In the genomic region with DNA sequence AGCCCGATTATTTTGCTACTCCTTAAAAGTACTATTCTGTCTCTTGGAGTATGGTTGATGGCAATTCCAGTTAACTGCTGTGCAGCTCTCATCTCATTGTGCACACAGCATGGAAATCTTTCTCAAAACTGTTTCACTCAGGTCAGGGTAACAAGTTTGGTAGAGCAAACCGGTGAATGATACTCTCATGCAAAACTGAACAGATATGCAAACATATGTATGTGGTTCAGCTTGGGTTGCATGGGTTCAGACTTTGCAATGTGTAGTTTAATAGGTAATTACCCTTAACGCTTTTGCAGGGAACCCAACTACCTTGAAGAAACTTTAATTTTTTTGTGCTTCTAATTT, we compare ENCODE assay signal across 8 cellular contexts. TPM values are rescaled to one million over a fixed set of nuclear protein-coding genes. Genes with fewer than 3 reads are reported as not detected.
DNase-seq lines count a peak whose midpoint lies in the region; ATAC-seq and TF ChIP-seq lines count a peak whose summit lies in the region.

No MANE protein-coding gene starts in this region.

- ATAC-seq in HCT116 (no peak), memory B cell (ENCODE audit: low read depth) (no peak)

- DNase-seq in A673 (ENCODE audit: low spot score) (peak; percentile 23), HCT116 (ENCODE audit: low read depth, low spot score) (no peak), astrocyte of the cerebellum (ENCODE audit: low read depth) (no peak), memory B cell (ENCODE audit: low spot score in 2 of 2) (no peak), activated gamma-delta T cell (lab: John Stamatoyannopoulos, UW) (no peak), pons (ENCODE audit: low spot score) (no peak), inferior parietal cortex (ENCODE audit: extremely low spot score) (no peak)
- no peak for DNase-seq in stimulated activated CD4-positive, alpha-beta T cell treated with anti-CD3 and anti-CD28 coated beads, Interleukin-4, amount 100 ng/mL, for 1 hour

- peak overlapping the region; percentile 90 for H3K4me2 ChIP-seq in HCT116 (ENCODE audit: low read length)

- no peak overlapping the region for H3K27ac Mint-ChIP-seq in memory B cell

- H4K20me1 ChIP-seq in HCT116 (ENCODE audit: insufficient read depth): peaks cover 4% of the 10 kb centered on the region; the same call in 1 of the 2 replicates

- no peak for TF ChIP-seq RAD21 in HCT116 (IDR thresholded peaks at IDR 0.05; ENCODE audit: low read depth)

- H3K36me3 ChIP-seq in A673 (ENCODE audit: insufficient read depth, low read length, poor library complexity, severe bottlenecking) (peaks cover 31% of the 10 kb centered on the region), HCT116 (ENCODE audit: control insufficient read depth in 1 of 2, insufficient read depth in 2 of 2, low read length in 2 of 2) (peaks cover 15 to 17% of the 10 kb centered on the region in 2 experiments)

- H3K4me3 ChIP-seq in A673 (ENCODE audit: low read depth, low read length, poor library complexity, severe bottlenecking): peak overlapping the region; percentile 82
- peak overlapping the region; percentile 91 for H3K4me3 ChIP-seq in HCT116 (replicated peaks in 1 of 2; ENCODE audit: low read depth in 1 of 2, low read length in 2 of 2)
- H3K4me3 ChIP-seq in astrocyte of the cerebellum (ENCODE audit: low read depth, low read length): peak overlapping the region; percentile 94

- CTCF ChIA-PET in A673 (lab: Charles Lee) (interaction anchor here (0.5 to 2.7 kb wide), 2 partner anchors 73 to 79 kb away, joined by 4 to 14 read pairs; no protein-coding TSS in a partner anchor), HCT116 (lab: Charles Lee) (interaction anchor here (0.9 to 1.0 kb wide), 2 partner anchors 14 to 73 kb away, joined by 4 read pairs; no protein-coding TSS in a partner anchor)

- no peaks in the 10 kb centered on the region for H3K9me3 Mint-ChIP-seq in memory B cell

- no peaks in the 10 kb centered on the region for H3K27me3 Mint-ChIP-seq in memory B cell

- H3K9ac ChIP-seq in HCT116 (ENCODE audit: low read length): peak overlapping the region; percentile 96

- RAD21 ChIA-PET in HCT116 (lab: Charles Lee; ENCODE audit: low non-redundant PET in 1 of 2, low total read pairs in 2 of 2, uncharacterized antibody in 2 of 2, unreplicated experiment in 2 of 2): interaction anchor here in 1 of 2 experiments (3.0 kb wide), 1 partner anchor 73 kb away, joined by 10 read pairs; no protein-coding TSS in a partner anchor

- no peak for TF ChIP-seq POLR2A in HCT116 (IDR thresholded peaks at IDR 0.05; ENCODE audit: borderline replicate concordance, extremely low read depth, insufficient read depth, insufficient read length)

- POLR2A ChIA-PET in A673 (lab: Charles Lee; ENCODE audit: low non-redundant PET) (interaction anchor here (0.7 kb wide), 1 partner anchor 1512 kb away, joined by 3 read pairs; no protein-coding TSS in a partner anchor), HCT116 (lab: Charles Lee) (interaction anchor here (0.8 to 6.3 kb wide), 7 partner anchors 14 to 148 kb away, joined by 3 to 50 read pairs (median 4); no protein-coding TSS in a partner anchor)

- H2AFZ ChIP-seq in HCT116 (ENCODE audit: low read depth, low read length, poor library complexity, severe bottlenecking): no peak overlapping the region

- in situ Hi-C loops in astrocyte of the cerebellum (cut with HindIII; ENCODE audit: low sequenced_read_pairs): loop anchor here (25.0 kb wide), 1 partner anchor 150 kb away; no protein-coding TSS in a partner anchor

- peaks cover 29% of the 10 kb centered on the region for H3K4me1 ChIP-seq in A673 (ENCODE audit: insufficient read depth, low read length, poor library complexity, severe bottlenecking)
- peaks cover 28 to 56% of the 10 kb centered on the region in 2 experiments for H3K4me1 ChIP-seq in HCT116 (ENCODE audit: control insufficient read depth in 1 of 2, insufficient read depth in 2 of 2, low read length in 2 of 2)

- no peaks in the 10 kb centered on the region for H3K9me3 ChIP-seq in A673 (ENCODE audit: low read depth, low read length, poor library complexity, severe bottlenecking)
- no peaks in the 10 kb centered on the region for H3K9me3 ChIP-seq in HCT116 (ENCODE audit: control insufficient read depth in 1 of 2, insufficient read depth in 1 of 2, low read depth in 1 of 2, low read length in 2 of 2)

- intact Hi-C loops in A673 (cut with micrococcal nuclease; ENCODE audit: unreplicated experiment): loop anchor here (2.0 to 10.0 kb wide), 3 partner anchors 50 to 148 kb away; partner anchors contain the start of gene GNG12
- intact Hi-C loops in HCT116 (cut with micrococcal nuclease): loop anchor here (2.0 to 10.0 kb wide), 4 partner anchors 62 to 698 kb away; partner anchors contain the start of gene GNG12

- TF ChIP-seq CTCF in A673 (conservative IDR thresholded peaks at IDR 0.05; ENCODE audit: low read depth, low read length) (no peak), HCT116 (IDR thresholded peaks at IDR 0.05 in 2 of 3, conservative IDR thresholded peaks at IDR 0.05 in 1 of 3; ENCODE audit: borderline replicate concordance in 1 of 3, insufficient read depth in 1 of 3, low read depth in 2 of 3, low read length in 2 of 3) (no peak), astrocyte of the cerebellum (IDR thresholded peaks at IDR 0.05; ENCODE audit: low read depth, low read length, missing control alignments) (no peak)

- H3K9me2 ChIP-seq in HCT116 (ENCODE audit: insufficient read depth): no peaks in the 10 kb centered on the region

- H3K27me3 ChIP-seq in A673 (replicated peaks; ENCODE audit: insufficient read depth, low read depth, low read length, poor library complexity): no peaks in the 10 kb centered on the region
- H3K27me3 ChIP-seq in HCT116 (ENCODE audit: insufficient read depth, low read length): no peaks in the 10 kb centered on the region

- H3K36me3 Mint-ChIP-seq in memory B cell: peaks cover 5% of the 10 kb centered on the region

- peak overlapping the region; percentile 98 for H3K4me3 Mint-ChIP-seq in memory B cell

- H3K4me1 Mint-ChIP-seq in memory B cell: peaks cover 15% of the 10 kb centered on the region

- peak overlapping the region; percentile 98 for H3K27ac ChIP-seq in A673 (ENCODE audit: low read depth, low read length, poor library complexity, severe bottlenecking)
- peak overlapping the region; percentile 98; the same call in 1 of the 2 replicates for H3K27ac ChIP-seq in HCT116 (ENCODE audit: low read depth, low read length)

- peaks cover 31% of the 10 kb centered on the region for H3K79me2 ChIP-seq in HCT116 (ENCODE audit: insufficient read depth, low read length)

- no TSS peak for BruUV-seq in A673 (replicated peaks; lab: Mats Ljungman, UMichigan)
- BruUV-seq in HCT116 (replicated peaks; lab: Mats Ljungman, UMichigan): TSS peak; percentile 68

TF ChIP-seq in HCT116, 20 proteins besides CTCF, POLR2A, EP300 and RAD21:
- TF ChIP-seq POLR2AphosphoS5 (IDR thresholded peaks at IDR 0.05; ENCODE audit: low read depth, low read length) (no peak), ELF1 (IDR thresholded peaks at IDR 0.05; ENCODE audit: borderline replicate concordance, low read depth) (no peak), EGR1 (IDR thresholded peaks at IDR 0.05; ENCODE audit: low read depth) (no peak), SIN3A (IDR thresholded peaks at IDR 0.05; ENCODE audit: low read depth) (no peak), EZH2 (IDR thresholded peaks at IDR 0.05) (no peak), SP1 (IDR thresholded peaks at IDR 0.05; ENCODE audit: low read depth) (no peak), ZNF274 (IDR thresholded peaks at IDR 0.05; ENCODE audit: low read depth, low read length) (no peak), TCF7L2 (IDR thresholded peaks at IDR 0.05; ENCODE audit: borderline replicate concordance, extremely low read depth, insufficient read depth, insufficient read length) (no peak), REST (IDR thresholded peaks at IDR 0.05; ENCODE audit: low read depth) (no peak), YY1 (IDR thresholded peaks at IDR 0.05; ENCODE audit: extremely low read depth, insufficient replicate concordance, low read depth, low read length) (no peak)
- TF ChIP-seq, protein P1, sequence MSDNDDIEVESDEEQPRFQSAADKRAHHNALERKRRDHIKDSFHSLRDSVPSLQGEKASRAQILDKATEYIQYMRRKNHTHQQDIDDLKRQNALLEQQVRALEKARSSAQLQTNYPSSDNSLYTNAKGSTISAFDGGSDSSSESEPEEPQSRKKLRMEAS (IDR thresholded peaks at IDR 0.05): no peak

RNA-seq across cellular contexts. Expression of gene GADD45A, which starts 2.2 kb away (rescaled TPM):
- total RNA-seq in A673 (2021): 34.7 and 39.7 TPM in 2 replicates
- total RNA-seq in HCT116 (2021; ENCODE audit: unreplicated experiment): 105 TPM
- polyA plus RNA-seq in HCT116 (2012): 158 and 173 TPM in 2 replicates
